ENCODE assay signal across 16 cellular contexts in the genomic region with DNA sequence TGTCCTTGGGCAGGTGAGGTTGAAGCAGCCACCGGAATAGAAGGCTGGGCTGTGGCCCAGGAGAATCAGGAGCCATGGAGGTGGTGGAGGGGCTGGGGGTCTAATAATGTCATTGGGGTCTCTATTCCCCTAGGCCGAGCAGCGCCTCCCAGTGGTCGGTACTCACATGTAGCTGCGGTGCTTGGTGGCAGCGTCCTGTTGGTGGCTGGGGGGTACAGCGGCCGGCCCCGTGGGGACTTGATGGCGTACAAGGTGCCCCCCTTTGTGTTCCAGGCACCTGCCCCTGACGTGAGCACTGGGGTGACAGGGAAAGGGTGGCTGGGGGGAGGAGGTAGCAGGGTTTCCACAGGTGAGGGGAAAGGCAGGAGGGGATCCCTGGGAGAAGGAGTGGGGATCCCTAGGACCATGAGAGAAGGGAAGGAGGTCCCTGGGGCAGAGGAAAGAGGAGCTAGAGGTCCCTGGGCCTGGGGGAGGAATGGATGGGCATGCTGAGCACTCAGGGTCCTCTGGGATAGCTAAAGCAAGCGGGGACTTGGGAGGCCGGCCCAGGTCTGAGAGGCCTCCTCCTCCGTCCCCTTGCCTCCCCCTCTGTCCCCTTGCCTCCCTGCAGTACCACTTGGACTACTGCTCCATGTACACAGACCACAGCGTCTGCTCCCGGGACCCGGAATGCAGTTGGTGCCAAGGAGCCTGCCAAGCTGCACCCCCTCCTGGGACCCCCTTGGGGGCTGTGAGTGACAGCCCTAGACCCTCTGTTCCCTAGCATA.
DNase-seq lines count a peak whose midpoint lies in the region; ATAC-seq and TF ChIP-seq lines count a peak whose summit lies in the region.
"Had no signal": no experiment of that assay in that cellular context is flagged by ENCODE, and none has a peak within 500 bp of the region (broad histone marks: within the 10 kb centered on the region; RNA-seq: fewer than 3 reads in every experiment).

No MANE protein-coding gene starts in this region.

- no peak for ATAC-seq in stimulated activated memory B cell treated with anti-CD40 and anti-IgM and Interleukin-4, amounts not matched to agents 10 μg/mL and 1 μg/mL and 100 μg/mL, for 72 hours
- no peak for ATAC-seq in GM21515 (IDR thresholded peaks at IDR 0.05; ENCODE audit: unreplicated experiment)
- no peak for ATAC-seq in HG03196 (IDR thresholded peaks at IDR 0.05; ENCODE audit: unreplicated experiment)

- no peak overlapping the region for H3K4me2 ChIP-seq in OCI-LY1 (ENCODE audit: low read length)

- peaks cover 39% of the 10 kb centered on the region for H3K36me3 Mint-ChIP-seq in stimulated activated memory B cell treated with anti-CD40 and anti-IgM and Interleukin-4, amounts not matched to agents 10 μg/mL and 1 μg/mL and 100 μg/mL, for 72 hours

- H3K9me2 ChIP-seq in OCI-LY1 (ENCODE audit: low read depth, low read length) = no peaks in the 10 kb centered on the region

- no peak overlapping the region for H2AFZ ChIP-seq in OCI-LY1 (ENCODE audit: low read length)

- peak overlapping the region; percentile 4 for H3K27ac Mint-ChIP-seq in stimulated activated memory B cell treated with anti-CD40 and anti-IgM and Interleukin-4, amounts not matched to agents 10 μg/mL and 1 μg/mL and 100 μg/mL, for 72 hours
- H3K27ac Mint-ChIP-seq: activated B cell treated with CpG ODN at 0.5 μM for 24 hours; activated naive CD8-positive, alpha-beta T cell treated with anti-CD3 and anti-CD28 coated beads, Interleukin-2, amount 10 ng/mL, durations not matched to agents 7 days and 5 days had no signal

- no peak overlapping the region for H3K4me3 Mint-ChIP-seq in stimulated activated memory B cell treated with anti-CD40 and anti-IgM and Interleukin-4, amounts not matched to agents 10 μg/mL and 1 μg/mL and 100 μg/mL, for 72 hours
- H3K4me3 Mint-ChIP-seq: activated B cell treated with CpG ODN at 0.5 μM for 24 hours; activated naive CD8-positive, alpha-beta T cell treated with anti-CD3 and anti-CD28 coated beads, Interleukin-2, amount 10 ng/mL, durations not matched to agents 7 days and 5 days had no signal

- H3K4me3 ChIP-seq in OCI-LY1 (ENCODE audit: low read depth, low read length, poor library complexity, severe bottlenecking) = no peak overlapping the region
- no peak overlapping the region for H3K4me3 ChIP-seq in fibroblast of mammary gland (ENCODE audit: control insufficient read depth, low read depth, low read length)
- H3K4me3 ChIP-seq: esophagus squamous epithelium had no signal

- no peaks in the 10 kb centered on the region for H3K79me2 ChIP-seq in OCI-LY1 (ENCODE audit: insufficient read depth, low read length)

- H3K27ac ChIP-seq in OCI-LY1 (ENCODE audit: low read depth, low read length, poor library complexity, severe bottlenecking) = no peak overlapping the region
- H3K27ac ChIP-seq: esophagus squamous epithelium had no signal

- H4K20me1 ChIP-seq in OCI-LY1 (ENCODE audit: insufficient read depth, low read length) = no peaks in the 10 kb centered on the region

- H3K4me1 ChIP-seq in OCI-LY1 (ENCODE audit: insufficient read depth, low read length, severe bottlenecking) = no peaks in the 10 kb centered on the region

- H3K27me3 ChIP-seq in OCI-LY1 (ENCODE audit: insufficient read depth, low read length) = no peaks in the 10 kb centered on the region
- H3K27me3 ChIP-seq: esophagus squamous epithelium had no signal

- H3K27me3 Mint-ChIP-seq in stimulated activated memory B cell treated with anti-CD40 and anti-IgM and Interleukin-4, amounts not matched to agents 10 μg/mL and 1 μg/mL and 100 μg/mL, for 72 hours = no peaks in the 10 kb centered on the region
- H3K27me3 Mint-ChIP-seq: activated B cell treated with CpG ODN at 0.5 μM for 24 hours; activated naive CD8-positive, alpha-beta T cell treated with anti-CD3 and anti-CD28 coated beads, Interleukin-2, amount 10 ng/mL, durations not matched to agents 7 days and 5 days had no signal

- no peaks in the 10 kb centered on the region; the same call in 1 of the 2 replicates for H3K36me3 ChIP-seq in OCI-LY1 (ENCODE audit: insufficient read depth, low read length)

- H3K4me1 Mint-ChIP-seq in stimulated activated memory B cell treated with anti-CD40 and anti-IgM and Interleukin-4, amounts not matched to agents 10 μg/mL and 1 μg/mL and 100 μg/mL, for 72 hours = no peaks in the 10 kb centered on the region
- H3K4me1 Mint-ChIP-seq: activated B cell treated with CpG ODN at 0.5 μM for 24 hours; activated naive CD8-positive, alpha-beta T cell treated with anti-CD3 and anti-CD28 coated beads, Interleukin-2, amount 10 ng/mL, durations not matched to agents 7 days and 5 days had no signal

- peak; percentile 31 for DNase-seq in NCI-H82 (lab: John Stamatoyannopoulos, UW)
- no peak for DNase-seq in NCI-H82 treated with DMSO at 0.1 percent for 48 hours (lab: John Stamatoyannopoulos, UW; ENCODE audit: unreplicated experiment)
- DNase-seq in fibroblast of mammary gland (ENCODE audit: low read depth) = no peak
- DNase-seq in kidney tubule cell (ENCODE audit: low spot score) = no peak
- DNase-seq: 8988T; activated B cell treated with CpG ODN at 0.5 μM for 24 hours; activated naive CD8-positive, alpha-beta T cell treated with anti-CD3 and anti-CD28 coated beads, Interleukin-2, amount 10 ng/mL, durations not matched to agents 7 days and 5 days; esophagus squamous epithelium; NCI-H2029; nucleus accumbens; small intestine; substantia nigra had no signal

- H3K9ac ChIP-seq in OCI-LY1 (ENCODE audit: low read length) = no peak overlapping the region

- TF ChIP-seq CTCF in OCI-LY1 (IDR thresholded peaks at IDR 0.05; ENCODE audit: low read length) (peak; percentile 53), fibroblast of mammary gland (conservative IDR thresholded peaks at IDR 0.05; ENCODE audit: control insufficient read depth, insufficient read depth, low read depth, low read length) (peak; percentile 6)

- no peaks in the 10 kb centered on the region for H3K9me3 ChIP-seq in OCI-LY1 (ENCODE audit: low read length)
- H3K9me3 ChIP-seq: esophagus squamous epithelium had no signal

- no peaks in the 10 kb centered on the region for H3K9me3 Mint-ChIP-seq in stimulated activated memory B cell treated with anti-CD40 and anti-IgM and Interleukin-4, amounts not matched to agents 10 μg/mL and 1 μg/mL and 100 μg/mL, for 72 hours
- H3K9me3 Mint-ChIP-seq: activated B cell treated with CpG ODN at 0.5 μM for 24 hours; activated naive CD8-positive, alpha-beta T cell treated with anti-CD3 and anti-CD28 coated beads, Interleukin-2, amount 10 ng/mL, durations not matched to agents 7 days and 5 days had no signal

- no peaks in the 10 kb centered on the region for H3F3A ChIP-seq in OCI-LY1 (ENCODE audit: insufficient read depth, low read length)
